Comparison of ENCODE assay signal across 12 cellular contexts in genomic region chr7:79702116-79702515, GRCh38.
"Had no signal": no experiment of that assay in that cellular context is flagged by ENCODE, and none has a peak within 500 bp of the region (broad histone marks: within the 10 kb centered on the region; RNA-seq: fewer than 3 reads in every experiment).

No MANE protein-coding gene starts in this region.

- DNase-seq: activated B cell treated with CpG ODN at 0.5 μM for 24 hours; activated CD4-positive, alpha-beta T cell treated with anti-CD3 and anti-CD28 coated beads, Interleukin-2, amount 10 ng/mL, durations not matched to agents 24 days and 14 days; activated naive CD8-positive, alpha-beta T cell treated with anti-CD3 and anti-CD28 coated beads, Interleukin-2, amount 10 ng/mL, durations not matched to agents 7 days and 5 days; cerebellar nuclear complex; effector memory CD8-positive, alpha-beta T cell; kidney; stimulated activated CD4-positive, alpha-beta T cell treated with anti-CD3 and anti-CD28 coated beads, Interleukin-15, amount 100 ng/mL, for 24 hours; stimulated activated CD4-positive, alpha-beta T cell treated with anti-CD3 and anti-CD28 coated beads, Interleukin-4, amount 100 ng/mL, for 24 hours; stimulated activated naive CD4-positive, alpha-beta T cell; transverse colon had no signal

- ATAC-seq: effector memory CD8-positive, alpha-beta T cell had no signal

- H3K4me3 ChIP-seq: right atrium auricular region, skin epidermis, transverse colon had no signal
